In genomic region chr18:61833387-61833786, GRCh38 we compare ENCODE assay signal across 11 cellular contexts. TPM values are rescaled to one million over a fixed set of nuclear protein-coding genes. Genes with fewer than 3 reads are reported as not detected.
DNase-seq lines count a peak whose midpoint lies in the region; ATAC-seq and TF ChIP-seq lines count a peak whose summit lies in the region.
"Had no signal": no experiment of that assay in that cellular context is flagged by ENCODE, and none has a peak within 500 bp of the region (broad histone marks: within the 10 kb centered on the region; RNA-seq: fewer than 3 reads in every experiment).

No MANE protein-coding gene starts in this region.

- peak overlapping the region in 3 of 10 donors; percentile 9 to 39 (median 14) for H3K27ac Mint-ChIP-seq in naive thymus-derived CD8-positive, alpha-beta T cell

- in situ Hi-C loops in astrocyte of the spinal cord (cut with HindIII; ENCODE audit: low sequenced_read_pairs) = no loop called here

- H3K9me2 ChIP-seq in MM.1S (replicated peaks; ENCODE audit: insufficient read depth, low read length) = no peaks in the 10 kb centered on the region

- H3K36me3 ChIP-seq in MM.1S (replicated peaks; ENCODE audit: insufficient read depth, low read length) = no peaks in the 10 kb centered on the region
- H3K36me3 ChIP-seq: ascending aorta, prostate gland had no signal

- no peaks in the 10 kb centered on the region for H3K27me3 ChIP-seq in MM.1S (replicated peaks; ENCODE audit: insufficient read depth, low read length)
- H3K27me3 ChIP-seq: ascending aorta had no signal

- DNase-seq in EH (ENCODE audit: low read depth) (peak; percentile 94), MM.1S (peak; percentile 57), astrocyte of the spinal cord (ENCODE audit: low read depth, low spot score) (peak; percentile 67), NCI-H748 (lab: John Stamatoyannopoulos, UW; ENCODE audit: unreplicated experiment) (no peak), NCI-H345 (lab: John Stamatoyannopoulos, UW) (no peak)
- DNase-seq in naive thymus-derived CD8-positive, alpha-beta T cell = peak in 1 of 10 donors; percentile 11
- DNase-seq in activated naive CD4-positive, alpha-beta T cell (lab: John Stamatoyannopoulos, UW) = no peak
- DNase-seq: NCI-H146 had no signal

- peak overlapping the region in 8 of 10 donors; percentile 19 to 67 (median 47) for H3K4me3 Mint-ChIP-seq in naive thymus-derived CD8-positive, alpha-beta T cell

- no peaks in the 10 kb centered on the region for H3K79me2 ChIP-seq in MM.1S (ENCODE audit: low read length)

- peak in 1 of 2 donors; percentile 62 for ATAC-seq in naive thymus-derived CD8-positive, alpha-beta T cell
- ATAC-seq in GM18517 (IDR thresholded peaks at IDR 0.05; ENCODE audit: unreplicated experiment) = no peak

- no peak overlapping the region for H3K9ac ChIP-seq in MM.1S (ENCODE audit: low read length)

- H3K27ac ChIP-seq in MM.1S (ENCODE audit: low read length) = no peak overlapping the region
- H3K27ac ChIP-seq: ascending aorta, prostate gland had no signal

- H3K9me3 ChIP-seq in MM.1S (replicated peaks; ENCODE audit: insufficient read depth, low read length) = no peaks in the 10 kb centered on the region
- H3K9me3 ChIP-seq: ascending aorta, prostate gland had no signal

- POLR2A ChIA-PET in naive thymus-derived CD8-positive, alpha-beta T cell (lab: Charles Lee) = interaction anchor here (0.6 kb wide), 1 partner anchor 47 kb away, joined by 3 read pairs; no protein-coding TSS in a partner anchor

- peaks cover 17% of the 10 kb centered on the region for H3K4me1 ChIP-seq in MM.1S (ENCODE audit: low read length)
- H3K4me1 ChIP-seq: prostate gland had no signal

- H3F3A ChIP-seq in MM.1S (ENCODE audit: insufficient read depth, low read length) = no peaks in the 10 kb centered on the region

- TF ChIP-seq CTCF in MM.1S (IDR thresholded peaks at IDR 0.05; ENCODE audit: low read length) (no peak), astrocyte of the spinal cord (IDR thresholded peaks at IDR 0.05; ENCODE audit: low read depth, low read length) (no peak)

- peaks cover 10 to 24% (median 20%) of the 10 kb centered on the region in 4 donors for H3K4me1 Mint-ChIP-seq in naive thymus-derived CD8-positive, alpha-beta T cell

- peaks cover 0 to 10% (median 0%) of the 10 kb centered on the region in 9 donors for H3K9me3 Mint-ChIP-seq in naive thymus-derived CD8-positive, alpha-beta T cell

- H3K27me3 Mint-ChIP-seq in naive thymus-derived CD8-positive, alpha-beta T cell = peaks cover 6 to 20% (median 8%) of the 10 kb centered on the region in 5 donors

- H3K36me3 Mint-ChIP-seq in naive thymus-derived CD8-positive, alpha-beta T cell = no peaks in the 10 kb centered on the region

- peak overlapping the region; percentile 24 for H3K4me2 ChIP-seq in MM.1S (ENCODE audit: low read depth, low read length)

- no peak overlapping the region for H2AFZ ChIP-seq in MM.1S (ENCODE audit: low read length)

- H4K20me1 ChIP-seq in MM.1S (ENCODE audit: insufficient read depth, low read length) = no peaks in the 10 kb centered on the region

- no peak overlapping the region for H3K4me3 ChIP-seq in MM.1S (ENCODE audit: low read length)
- H3K4me3 ChIP-seq in astrocyte of the spinal cord (ENCODE audit: low read depth, low read length) = no peak overlapping the region
- H3K4me3 ChIP-seq: ascending aorta, prostate gland had no signal

RNA-seq across cellular contexts. Expression of gene RNF152, which starts 59.4 kb away (rescaled TPM):
- under 1 TPM; 0.19 to 0.23 TPM for total RNA-seq in naive thymus-derived CD8-positive, alpha-beta T cell
- not detected for polyA plus RNA-seq in naive thymus-derived CD8-positive, alpha-beta T cell

Comparison
In these comparisons a context has a peak if more than half of its experiments do, and no peak if none do; other contexts are left out.
1. DNase-seq: peak in EH (single experiment), MM.1S (single experiment) and astrocyte of the spinal cord (single experiment); none in NCI-H748 (single experiment), activated naive CD4-positive, alpha-beta T cell (0 of 4) and NCI-H345 (single experiment).